In genomic region chr19:31110331-31110730, GRCh38 we compare ENCODE assay signal across 7 cellular contexts.
DNase-seq lines count a peak whose midpoint lies in the region; ATAC-seq lines count a peak whose summit lies in the region.

No MANE protein-coding gene starts in this region.

- H2AK5ac ChIP-seq in mesenchymal stem cell (ENCODE audit: low read length, severe bottlenecking): peak overlapping the region; percentile 30

- DNase-seq in HT-29 (ENCODE audit: low spot score) (peak; percentile 16), astrocyte of the hippocampus (ENCODE audit: low read depth, low spot score) (peak; percentile 48), mesenchymal stem cell (peak; percentile 41), NCI-H226 (no peak)
- no peak for DNase-seq in activated effector memory CD4-positive, alpha-beta T cell treated with Interleukin-2 at 50 U/mL for 16 hours

- peak overlapping the region; percentile 11 to 76 for H3K18ac ChIP-seq in mesenchymal stem cell (ENCODE audit: low read depth in 1 of 2, low read length in 2 of 2)

- H3K36me3 ChIP-seq in BLaER1: no peaks in the 10 kb centered on the region
- no peaks in the 10 kb centered on the region for H3K36me3 ChIP-seq in mesenchymal stem cell (ENCODE audit: control insufficient read depth in 1 of 2, insufficient read depth in 2 of 2, low read depth in 1 of 2, low read length in 2 of 2)

- H2BK120ac ChIP-seq in mesenchymal stem cell (ENCODE audit: low read depth, low read length): peak overlapping the region; percentile 9

- no peak for ATAC-seq in HG03025 (IDR thresholded peaks at IDR 0.05; ENCODE audit: low FRiP score, unreplicated experiment)

- no peaks in the 10 kb centered on the region for H4K20me1 ChIP-seq in BLaER1

- peak overlapping the region; percentile 60 for H4K91ac ChIP-seq in mesenchymal stem cell (ENCODE audit: low read length)

- peak overlapping the region; percentile 9 to 58 for H2BK12ac ChIP-seq in mesenchymal stem cell (ENCODE audit: low read length in 2 of 2)

- peak overlapping the region; percentile 73 for H2BK15ac ChIP-seq in mesenchymal stem cell (ENCODE audit: low read depth, poor library complexity, severe bottlenecking)

- peak overlapping the region; percentile 35 for H4K8ac ChIP-seq in mesenchymal stem cell (ENCODE audit: low read length)

- H3K4me1 ChIP-seq in BLaER1: peaks cover 38% of the 10 kb centered on the region
- peaks cover 7% of the 10 kb centered on the region for H3K4me1 ChIP-seq in mesenchymal stem cell (ENCODE audit: control insufficient read depth, insufficient read depth, low read depth, low read length)

- peak overlapping the region; percentile 78 for H3K4me2 ChIP-seq in BLaER1
- no peak overlapping the region for H3K4me2 ChIP-seq in mesenchymal stem cell (ENCODE audit: low read length, poor library complexity, severe bottlenecking)

- H3K4me3 ChIP-seq in BLaER1 (no peak overlapping the region), mesenchymal stem cell (ENCODE audit: insufficient read depth in 1 of 2, low read depth in 1 of 2, low read length in 2 of 2) (no peak overlapping the region)

- H3K14ac ChIP-seq in mesenchymal stem cell (ENCODE audit: low read length in 2 of 2): no peak overlapping the region

- no peaks in the 10 kb centered on the region for H3K79me1 ChIP-seq in mesenchymal stem cell (replicated peaks; ENCODE audit: low read length, poor library complexity, severe bottlenecking)

- no peak overlapping the region; the same call in 1 of the 2 replicates for H3K9ac ChIP-seq in BLaER1
- no peak overlapping the region for H3K9ac ChIP-seq in mesenchymal stem cell (ENCODE audit: low read length)

- H3K27me3 ChIP-seq in BLaER1 (no peaks in the 10 kb centered on the region), mesenchymal stem cell (ENCODE audit: control insufficient read depth in 1 of 2, insufficient read depth in 1 of 2, low read length in 2 of 2) (peaks cover 0 to 6% of the 10 kb centered on the region in 2 experiments)

- H3K27ac ChIP-seq in BLaER1 (no peak overlapping the region), mesenchymal stem cell (ENCODE audit: low read length, poor library complexity, severe bottlenecking) (no peak overlapping the region)

- H3K9me3 ChIP-seq in BLaER1 (no peaks in the 10 kb centered on the region), mesenchymal stem cell (ENCODE audit: control insufficient read depth, low read length) (no peaks in the 10 kb centered on the region)

- H3K23ac ChIP-seq in mesenchymal stem cell (ENCODE audit: low read length in 2 of 2): no peak overlapping the region

- no peak overlapping the region for H2AFZ ChIP-seq in mesenchymal stem cell (ENCODE audit: low read depth, low read length)

- H3K4ac ChIP-seq in mesenchymal stem cell (ENCODE audit: low read depth in 1 of 2, low read length in 2 of 2): peak overlapping the region; percentile 47 to 48

- WGBS in mesenchymal stem cell: 79% methylated on average over 5 of the region's 5 CpGs

- H2BK5ac ChIP-seq in mesenchymal stem cell (ENCODE audit: low read depth, low read length, poor library complexity, severe bottlenecking): no peak overlapping the region

Comparison
In these comparisons a context has a peak if more than half of its experiments do, and no peak if none do; other contexts are left out.
1. DNase-seq: peak in HT-29 (single experiment), astrocyte of the hippocampus (single experiment) and mesenchymal stem cell (single experiment); none in NCI-H226 (single experiment) and activated effector memory CD4-positive, alpha-beta T cell treated with Interleukin-2 at 50 U/mL for 16 hours (single experiment).